ENCODE assay signal across 27 cellular contexts in genomic region chr1:19844726-19845125, GRCh38. TPM values are rescaled to one million over a fixed set of nuclear protein-coding genes. Genes with fewer than 3 reads are reported as not detected.
"Had no signal": no experiment of that assay in that cellular context is flagged by ENCODE, and none has a peak within 500 bp of the region (broad histone marks: within the 10 kb centered on the region; RNA-seq: fewer than 3 reads in every experiment).

No MANE protein-coding gene starts in this region.

- H3K27ac ChIP-seq: PC-9, RWPE1, SJSA1 had no signal

- DNase-seq: activated CD4-positive, alpha-beta T cell treated with anti-CD3 and anti-CD28 coated beads for 4 hours; activated CD8-positive, alpha-beta memory T cell treated with anti-CD3 and anti-CD28 coated beads, Interleukin-2, amount 50 U/mL, for 4 hours; activated CD8-positive, alpha-beta T cell treated with anti-CD3 and anti-CD28 coated beads for 36 hours; activated gamma-delta T cell treated with Interleukin-2 at 50 U/mL for 16 hours; activated naive CD4-positive, alpha-beta T cell treated with anti-CD3 and anti-CD28 coated beads, Interleukin-2, amount 10 ng/mL, durations not matched to agents 7 days and 5 days; activated naive CD8-positive, alpha-beta T cell treated with anti-CD3 and anti-CD28 coated beads for 36 hours; activated T-cell treated with anti-CD3 and anti-CD28 coated beads, Interleukin-2, amount 50 U/mL, for 72 hours; anterior cingulate cortex; KG1; NCI-H1092; NCI-H1417; NCI-H1930; NCI-H2171 treated with DMSO at 0.1 percent for 48 hours; NCI-H226; NCI-H510A; PC-9; Right ventricle myocardium superior; SW 1271 had no signal

- H3K4me2 ChIP-seq: PC-9 had no signal

- H3K9me3 ChIP-seq: SJSA1 had no signal

- ATAC-seq: activated CD4-positive, CD25-positive, alpha-beta regulatory T cell treated with anti-CD3 and anti-CD28 coated beads, Interleukin-2, amount 50 U/mL, for 24 hours; activated CD8-positive, alpha-beta T cell treated with anti-CD3 and anti-CD28 coated beads for 36 hours; activated T-cell treated with anti-CD3 and anti-CD28 coated beads, Interleukin-2, amount 50 U/mL, for 72 hours; SK-N-SH treated with all-trans-retinoic acid at 6 μM for 48 hours had no signal

- H2AFZ ChIP-seq: PC-9 had no signal

- H3K27me3 ChIP-seq: SJSA1 had no signal

- H3K36me3 ChIP-seq: SJSA1 had no signal

- H3K4me3 ChIP-seq: PC-9, SJSA1 had no signal

RNA-seq across cellular contexts. Expression of gene RNF186, which starts 29.6 kb away (rescaled TPM):
- total RNA-seq: activated CD8-positive, alpha-beta T cell treated with anti-CD3 and anti-CD28 coated beads for 36 hours; activated naive CD8-positive, alpha-beta T cell treated with anti-CD3 and anti-CD28 coated beads for 36 hours; activated T-cell treated with anti-CD3 and anti-CD28 coated beads, Interleukin-2, amount 50 U/mL, for 72 hours; activated T-helper 2 cell treated with anti-CD3 and anti-CD28 coated beads, Interferon-gamma antibody, Interleukin-2, Interleukin-4, amounts not matched to agents 10 μg/mL and 5 μg/mL and 100 μg/mL, durations not matched to agents 14 hours and 24 hours and 36 hours; cardiac septum; cerebellum; MCF 10A; PC-9; Right ventricle myocardium superior; SJSA1; T-helper 1 cell treated with Interleukin-12 subunit alpha and Interleukin-12 subunit beta and Interleukin-4 antibody, amounts not matched to agents 30 ng/mL and 1 ng/mL, for 36 hours had no signal
